Comparison of ENCODE assay signal across 8 cellular contexts in genomic region chr2:75608684-75609333, GRCh38. TPM values are rescaled to one million over a fixed set of nuclear protein-coding genes. Genes with fewer than 3 reads are reported as not detected.
A peak's percentile ranks its signal among the peaks of the same experiment; 100 is the strongest.
DNase-seq lines count a peak whose midpoint lies in the region; ATAC-seq and TF ChIP-seq lines count a peak whose summit lies in the region.

No MANE protein-coding gene starts in this region.

- H3K79me2 ChIP-seq in DOHH2 (ENCODE audit: control insufficient read depth, low read length), result no peaks in the 10 kb centered on the region

- H3K4me3 ChIP-seq in DOHH2 (ENCODE audit: low read length) (no peak overlapping the region), HUES64 (ENCODE audit: low read length) (peak overlapping the region; percentile 56), right atrium auricular region (no peak overlapping the region)

- no peak overlapping the region for H3K4me2 ChIP-seq in DOHH2 (ENCODE audit: low read length)

- H3K9me2 ChIP-seq in DOHH2 (replicated peaks; ENCODE audit: control insufficient read depth, low read length), result no peaks in the 10 kb centered on the region

- no peaks in the 10 kb centered on the region for H4K20me1 ChIP-seq in DOHH2 (ENCODE audit: control insufficient read depth, insufficient read depth, low read depth, low read length)

- H3F3A ChIP-seq in DOHH2 (ENCODE audit: control insufficient read depth, insufficient read depth), result no peaks in the 10 kb centered on the region

- 8% methylated on average over 25 of the region's 25 CpGs for WGBS in HUES64

- peak; percentile 18 for DNase-seq in SHP77 treated with DMSO at 0.1 percent for 48 hours (lab: John Stamatoyannopoulos, UW)
- peak; percentile 6 for DNase-seq in activated naive CD8-positive, alpha-beta T cell treated with anti-CD3 and anti-CD28 coated beads, Interleukin-2, amount 50 U/mL, for 16 hours (ENCODE audit: low read depth, low spot score)
- no peak for DNase-seq in right atrium auricular region (ENCODE audit: low spot score)
- DNase-seq in putamen (ENCODE audit: low spot score), result peak; percentile 43
- DNase-seq in foreskin melanocyte, result no peak

- H3K9me3 ChIP-seq in DOHH2 (ENCODE audit: control insufficient read depth, insufficient read depth, low read length), result no peaks in the 10 kb centered on the region
- no peaks in the 10 kb centered on the region for H3K9me3 ChIP-seq in HUES64 (ENCODE audit: insufficient read depth, low read depth, low read length)
- H3K9me3 ChIP-seq in right atrium auricular region, result no peaks in the 10 kb centered on the region

- no peaks in the 10 kb centered on the region for H3K36me3 ChIP-seq in DOHH2 (ENCODE audit: control insufficient read depth, low read length)
- H3K36me3 ChIP-seq in HUES64 (ENCODE audit: insufficient read depth, low read length), result no peaks in the 10 kb centered on the region
- no peaks in the 10 kb centered on the region for H3K36me3 ChIP-seq in right atrium auricular region

- no peak overlapping the region for H3K27ac ChIP-seq in DOHH2 (ENCODE audit: low read depth, low read length)
- peak overlapping the region; percentile 11; the same call in 1 of the 2 replicates for H3K27ac ChIP-seq in HUES64 (ENCODE audit: low read depth, low read length)
- no peak overlapping the region for H3K27ac ChIP-seq in right atrium auricular region

- TF ChIP-seq CTCF in DOHH2 (IDR thresholded peaks at IDR 0.05; ENCODE audit: low read depth, low read length, poor library complexity, severe bottlenecking) (peak; percentile 97), right atrium auricular region (IDR thresholded peaks at IDR 0.05) (peak; percentile 83 to 94)

- ATAC-seq in GM21447 (IDR thresholded peaks at IDR 0.05; ENCODE audit: unreplicated experiment), result peak; percentile 80

- peak overlapping the region; percentile 66 for H3K9ac ChIP-seq in HUES64 (ENCODE audit: low read depth, low read length)

- peaks cover 4% of the 10 kb centered on the region; the same call in 1 of the 2 replicates for H3K4me1 ChIP-seq in DOHH2 (ENCODE audit: control insufficient read depth, low read length)
- peaks cover 16% of the 10 kb centered on the region; the same call in 1 of the 2 replicates for H3K4me1 ChIP-seq in HUES64 (ENCODE audit: insufficient read depth, low read length)
- peaks cover 0 to 4% of the 10 kb centered on the region in 2 donors for H3K4me1 ChIP-seq in right atrium auricular region

- H3K27me3 ChIP-seq in DOHH2 (ENCODE audit: control insufficient read depth, low read length) (no peaks in the 10 kb centered on the region; the same call in 1 of the 2 replicates), HUES64 (ENCODE audit: insufficient read depth, low read length) (no peaks in the 10 kb centered on the region), right atrium auricular region (no peaks in the 10 kb centered on the region)

RNA-seq across cellular contexts. Expression of gene MRPL19, which starts 37.8 kb away (rescaled TPM):
- polyA plus RNA-seq in HUES64 (2013, experiment 1 of 2), result 38.3 TPM
- 41.3 TPM for polyA plus RNA-seq in HUES64 (2013, experiment 2 of 2)
- 10 to 100 TPM; 17.3 to 51.8 TPM for total RNA-seq in right atrium auricular region

RNA-seq across cellular contexts. Expression of gene EVA1A, which starts 48.1 kb away (rescaled TPM):
- 2.4 TPM for polyA plus RNA-seq in HUES64 (2013, experiment 1 of 2)
- 0.95 TPM for polyA plus RNA-seq in HUES64 (2013, experiment 2 of 2)
- total RNA-seq in right atrium auricular region, result 1 to 10 TPM in 1 of 2 donors, under 1 TPM in 1; 0.47 to 1.2 TPM

Comparison
In these comparisons a context has a peak if more than half of its experiments do, and no peak if none do; other contexts are left out.
1. DNase-seq: peak in SHP77 treated with DMSO at 0.1 percent for 48 hours (single experiment), activated naive CD8-positive, alpha-beta T cell treated with anti-CD3 and anti-CD28 coated beads, Interleukin-2, amount 50 U/mL, for 16 hours (single experiment) and putamen (single experiment); none in right atrium auricular region (single experiment) and foreskin melanocyte (single experiment).